Comparison of ENCODE assay signal across 35 cellular contexts in the genomic region with DNA sequence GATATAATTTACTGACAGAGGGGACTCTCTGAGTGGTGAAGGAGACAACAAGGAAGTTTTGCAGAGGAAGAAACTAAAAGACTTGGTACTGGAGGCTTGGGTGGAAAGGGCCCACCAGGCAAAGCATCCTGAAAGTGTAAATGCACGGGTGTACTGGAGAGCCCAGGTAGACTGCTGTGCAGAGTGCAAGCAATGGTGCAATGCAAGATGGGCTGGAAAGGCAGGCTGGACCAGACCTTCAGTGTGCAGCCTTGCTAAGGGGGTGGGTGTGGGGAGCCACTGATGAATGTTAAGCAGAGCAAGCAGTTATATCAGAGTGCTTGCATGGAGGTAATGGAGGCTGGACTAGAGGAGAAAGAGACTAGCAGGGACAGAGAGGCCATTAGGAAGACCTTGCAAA.
"Had no signal": no experiment of that assay in that cellular context is flagged by ENCODE, and none has a peak within 500 bp of the region (broad histone marks: within the 10 kb centered on the region; RNA-seq: fewer than 3 reads in every experiment).

No MANE protein-coding gene starts in this region.

- DNase-seq: activated B cell treated with CpG ODN at 0.5 μM for 24 hours; activated CD4-positive, alpha-beta memory T cell treated with anti-CD3 and anti-CD28 coated beads for 36 hours; activated CD4-positive, alpha-beta T cell treated with anti-CD3 and anti-CD28 coated beads for 4 hours; activated CD4-positive, alpha-beta T cell treated with anti-CD3 and anti-CD28 coated beads, Interleukin-2, amount 50 U/mL, for 1 hour; activated CD4-positive, CD25-positive, alpha-beta regulatory T cell treated with anti-CD3 and anti-CD28 coated beads, Interleukin-2, amount 50 U/mL, for 72 hours; activated gamma-delta T cell; activated naive CD4-positive, alpha-beta T cell treated with Interleukin-2 at 50 U/mL for 16 hours; activated naive CD8-positive, alpha-beta T cell treated with anti-CD3 and anti-CD28 coated beads, Interleukin-2, amount 10 ng/mL, durations not matched to agents 7 days and 5 days; activated T-cell treated with anti-CD3 and anti-CD28 coated beads for 4 hours; activated T-cell treated with anti-CD3 and anti-CD28 coated beads, Interleukin-2, amount 50 U/mL, for 48 hours; amygdala; Kasumi-1; KG1; MG63; NCI-H1048; NCI-H1105 treated with DMSO at 0.1 percent for 48 hours; NCI-H1436; NCI-H1694; NCI-H1930; NCI-H2081 treated with DMSO at 0.1 percent for 48 hours; NCI-H226; NCI-H446 treated with DMSO at 0.1 percent for 48 hours; NCI-H524; NCI-H69; NCI-H82; SHP77; SJCRH30; T-helper 17 cell had no signal

- H3K27ac Mint-ChIP-seq: activated B cell treated with CpG ODN at 0.5 μM for 24 hours; activated CD4-positive, alpha-beta memory T cell treated with anti-CD3 and anti-CD28 coated beads for 36 hours; activated naive CD4-positive, alpha-beta T cell treated with anti-CD3 and anti-CD28 coated beads, Interleukin-2, amount 50 U/mL, for 24 hours; activated naive CD8-positive, alpha-beta T cell treated with anti-CD3 and anti-CD28 coated beads, Interleukin-2, amount 10 ng/mL, durations not matched to agents 7 days and 5 days; activated T-helper 2 cell treated with anti-CD3 and anti-CD28 coated beads, Interferon-gamma antibody, Interleukin-2, Interleukin-4, amounts not matched to agents 10 μg/mL and 5 μg/mL and 100 μg/mL, durations not matched to agents 14 hours and 24 hours and 36 hours had no signal

- H3K36me3 Mint-ChIP-seq: activated naive CD4-positive, alpha-beta T cell treated with anti-CD3 and anti-CD28 coated beads, Interleukin-2, amount 50 U/mL, for 24 hours had no signal

- H3K4me3 ChIP-seq: ascending aorta, cardiac muscle cell, MG63, SJCRH30, SK-N-MC had no signal

- H3K27me3 Mint-ChIP-seq: activated B cell treated with CpG ODN at 0.5 μM for 24 hours; activated CD4-positive, alpha-beta memory T cell treated with anti-CD3 and anti-CD28 coated beads for 36 hours; activated naive CD4-positive, alpha-beta T cell treated with anti-CD3 and anti-CD28 coated beads, Interleukin-2, amount 50 U/mL, for 24 hours; T-helper 17 cell had no signal

- H3K27me3 ChIP-seq: ascending aorta, cardiac muscle cell, MG63, SJCRH30 had no signal

- H3K27ac ChIP-seq: ascending aorta, cardiac muscle cell, SJCRH30, SK-N-MC, VCaP had no signal

- H3K4me1 ChIP-seq: SJCRH30 had no signal

- H3K9me3 ChIP-seq: ascending aorta, MG63, SJCRH30 had no signal

- H3K4me3 Mint-ChIP-seq: activated B cell treated with CpG ODN at 0.5 μM for 24 hours; activated CD4-positive, alpha-beta memory T cell treated with anti-CD3 and anti-CD28 coated beads for 36 hours; activated naive CD4-positive, alpha-beta T cell treated with anti-CD3 and anti-CD28 coated beads, Interleukin-2, amount 50 U/mL, for 24 hours; activated naive CD8-positive, alpha-beta T cell treated with anti-CD3 and anti-CD28 coated beads, Interleukin-2, amount 10 ng/mL, durations not matched to agents 7 days and 5 days; T-helper 17 cell had no signal

- ATAC-seq: Panc1, T-helper 17 cell had no signal

- H3K9me3 Mint-ChIP-seq: activated B cell treated with CpG ODN at 0.5 μM for 24 hours; activated CD4-positive, alpha-beta memory T cell treated with anti-CD3 and anti-CD28 coated beads for 36 hours; activated naive CD4-positive, alpha-beta T cell treated with anti-CD3 and anti-CD28 coated beads, Interleukin-2, amount 50 U/mL, for 24 hours; activated naive CD8-positive, alpha-beta T cell treated with anti-CD3 and anti-CD28 coated beads, Interleukin-2, amount 10 ng/mL, durations not matched to agents 7 days and 5 days; activated T-helper 2 cell treated with anti-CD3 and anti-CD28 coated beads, Interferon-gamma antibody, Interleukin-2, Interleukin-4, amounts not matched to agents 10 μg/mL and 5 μg/mL and 100 μg/mL, durations not matched to agents 14 hours and 24 hours and 36 hours had no signal

- H3K36me3 ChIP-seq: ascending aorta, cardiac muscle cell, MG63 had no signal
